ENCODE assay signal across 11 cellular contexts in the genomic region with DNA sequence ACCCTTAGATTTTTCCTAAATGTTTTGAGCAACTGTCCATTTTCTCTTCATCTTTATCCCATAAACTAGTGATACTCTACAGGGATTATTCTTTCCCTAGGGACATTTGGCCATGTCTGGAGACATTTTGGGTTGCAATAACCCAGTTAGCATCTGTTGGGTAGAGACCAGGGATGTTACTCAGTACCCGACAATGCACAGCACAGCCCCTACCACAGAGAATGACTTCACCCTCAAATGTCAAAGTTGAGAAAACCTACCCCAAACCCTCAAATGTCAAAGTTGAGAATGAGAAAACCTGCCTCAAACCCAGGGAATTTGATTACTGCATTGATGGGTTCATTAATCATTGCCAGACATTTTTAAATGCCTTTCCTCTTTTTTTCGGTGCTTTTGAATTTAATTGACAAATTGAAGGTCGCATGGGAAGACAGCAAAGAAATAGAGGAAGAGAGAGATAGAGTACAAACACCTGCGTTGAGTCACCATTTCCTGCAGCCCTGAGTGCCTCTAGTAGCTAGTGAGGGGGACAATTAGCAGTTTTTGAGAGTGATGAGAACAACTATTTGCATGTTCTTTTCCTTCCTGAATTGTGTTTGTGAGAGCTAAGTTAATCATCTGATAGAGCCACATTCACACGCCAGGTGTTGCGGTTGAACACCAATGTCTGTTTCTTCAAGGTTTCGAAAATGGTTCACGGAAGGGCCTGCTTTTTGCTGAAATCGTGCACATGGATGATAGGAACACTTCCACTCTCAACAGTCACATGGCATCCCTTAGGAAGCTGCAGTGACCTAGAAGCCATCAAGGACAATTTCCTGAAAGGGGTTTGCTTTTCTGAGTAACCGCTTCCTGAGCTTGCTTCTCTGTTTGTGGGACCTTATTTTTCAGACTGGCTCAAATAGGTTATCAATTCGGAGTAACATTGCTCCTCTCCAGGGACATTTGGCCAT.
DNase-seq lines count a peak whose midpoint lies in the region; ATAC-seq, FAIRE-seq and TF ChIP-seq lines count a peak whose summit lies in the region.
"Had no signal": no experiment of that assay in that cellular context is flagged by ENCODE, and none has a peak within 500 bp of the region (broad histone marks: within the 10 kb centered on the region; RNA-seq: fewer than 3 reads in every experiment).

No MANE protein-coding gene starts in this region.

- TF ChIP-seq CTCF in OCI-LY1 (IDR thresholded peaks at IDR 0.05; ENCODE audit: low read length), result no peak

- FAIRE-seq in GM12892 (lab: Jason Lieb, UNC), result peak; percentile 99

- H3K9ac ChIP-seq in OCI-LY1 (ENCODE audit: low read length), result peak overlapping the region; percentile 58

- H3K4me3 ChIP-seq in OCI-LY1 (ENCODE audit: low read depth, low read length, poor library complexity, severe bottlenecking), result peak overlapping the region; percentile 41
- H3K4me3 ChIP-seq: prostate gland had no signal

- H3K4me1 ChIP-seq in OCI-LY1 (ENCODE audit: insufficient read depth, low read length, severe bottlenecking), result peaks cover 46% of the 10 kb centered on the region
- H3K4me1 ChIP-seq: prostate gland had no signal

- DNase-seq in GM12892 (ENCODE audit: insufficient read length) (peak; percentile 9), superior temporal gyrus (ENCODE audit: extremely low spot score) (no peak), D341Med (ENCODE audit: low spot score) (no peak), DMS153 treated with DMSO at 0.1 percent for 48 hours (lab: John Stamatoyannopoulos, UW; ENCODE audit: unreplicated experiment) (no peak), COLO668 (lab: John Stamatoyannopoulos, UW; ENCODE audit: unreplicated experiment) (no peak)
- DNase-seq: activated naive CD4-positive, alpha-beta T cell treated with anti-CD3 and anti-CD28 coated beads, Interleukin-2, amount 10 ng/mL, durations not matched to agents 7 days and 5 days; H7 had no signal

- no peaks in the 10 kb centered on the region for H3F3A ChIP-seq in OCI-LY1 (ENCODE audit: insufficient read depth, low read length)

- H3K27ac ChIP-seq in OCI-LY1 (ENCODE audit: low read depth, low read length, poor library complexity, severe bottlenecking), result peak overlapping the region; percentile 96
- H3K27ac ChIP-seq: prostate gland had no signal

- H3K27me3 ChIP-seq in OCI-LY1 (ENCODE audit: insufficient read depth, low read length), result no peaks in the 10 kb centered on the region

- H3K4me2 ChIP-seq in OCI-LY1 (ENCODE audit: low read length), result peak overlapping the region; percentile 71

- H2AFZ ChIP-seq in OCI-LY1 (ENCODE audit: low read length), result no peak overlapping the region

- H3K36me3 ChIP-seq in OCI-LY1 (ENCODE audit: insufficient read depth, low read length), result no peaks in the 10 kb centered on the region
- H3K36me3 ChIP-seq: prostate gland had no signal

- H3K79me2 ChIP-seq in OCI-LY1 (ENCODE audit: insufficient read depth, low read length), result no peaks in the 10 kb centered on the region

- no peaks in the 10 kb centered on the region for H3K9me3 ChIP-seq in OCI-LY1 (ENCODE audit: low read length)
- H3K9me3 ChIP-seq: prostate gland had no signal

- no peak for TF ChIP-seq POLR2A in GM12892 (IDR thresholded peaks at IDR 0.05; ENCODE audit: low read depth, low read length)

- H3K9me2 ChIP-seq in OCI-LY1 (ENCODE audit: low read depth, low read length), result no peaks in the 10 kb centered on the region

- H4K20me1 ChIP-seq in OCI-LY1 (ENCODE audit: insufficient read depth, low read length), result no peaks in the 10 kb centered on the region

- ATAC-seq in GM19397 (IDR thresholded peaks at IDR 0.05; ENCODE audit: unreplicated experiment) (peak; percentile 95), HG02973 (IDR thresholded peaks at IDR 0.05; ENCODE audit: unreplicated experiment) (peak; percentile 98)
